17 cellular contexts compared by ENCODE assay signal in the genomic region with DNA sequence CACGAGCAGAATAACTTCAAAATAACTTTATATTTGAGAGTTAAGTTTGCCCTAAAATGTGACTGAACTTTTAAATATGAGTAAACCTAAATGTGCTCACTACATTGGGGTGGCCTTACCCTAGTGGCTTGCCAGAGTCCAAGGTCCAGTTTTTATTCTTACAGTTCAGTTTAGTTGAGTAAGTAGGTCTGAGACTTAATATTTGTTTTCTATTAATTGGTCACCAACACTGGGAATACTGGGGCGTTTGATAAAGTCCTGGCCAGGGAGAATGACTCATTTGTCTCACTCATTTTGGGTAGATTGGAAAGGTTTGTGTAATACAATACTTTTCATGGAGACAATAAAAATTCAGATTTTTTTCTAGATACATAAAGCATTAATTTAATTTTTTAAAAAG.
DNase-seq lines count a peak whose midpoint lies in the region; ATAC-seq and TF ChIP-seq lines count a peak whose summit lies in the region.
"Had no signal": no experiment of that assay in that cellular context is flagged by ENCODE, and none has a peak within 500 bp of the region (broad histone marks: within the 10 kb centered on the region; RNA-seq: fewer than 3 reads in every experiment).

No MANE protein-coding gene starts in this region.

- peaks cover 23% of the 10 kb centered on the region for H3K4me1 ChIP-seq in IMR-90 (ENCODE audit: control insufficient read depth, insufficient read depth, low read length)
- H3K4me1 ChIP-seq in lower lobe of right lung, result peaks cover 26% of the 10 kb centered on the region
- H3K4me1 ChIP-seq in suprapubic skin, result peaks cover 26% of the 10 kb centered on the region
- H3K4me1 ChIP-seq in prostate gland (replicated peaks), result no peaks in the 10 kb centered on the region
- H3K4me1 ChIP-seq: BLaER1 had no signal

- intact Hi-C loops in IMR-90 (cut with micrococcal nuclease), result loop anchor here (5.0 kb wide), 3 partner anchors 65 to 130 kb away; a partner anchor contains a TSS
- intact Hi-C loops in lower lobe of right lung (cut with DNase I), result no loop called here
- intact Hi-C loops in prostate gland (cut with DNase I), result no loop called here

- no peaks in the 10 kb centered on the region for H3K9me3 ChIP-seq in IMR-90 (ENCODE audit: control insufficient read depth, insufficient read depth, low read length)
- H3K9me3 ChIP-seq in lower lobe of right lung, result no peaks in the 10 kb centered on the region
- H3K9me3 ChIP-seq in suprapubic skin, result no peaks in the 10 kb centered on the region
- H3K9me3 ChIP-seq in prostate gland, result no peaks in the 10 kb centered on the region
- H3K9me3 ChIP-seq: BLaER1, mucosa of descending colon had no signal

- no peak overlapping the region for H2AK9ac ChIP-seq in IMR-90 (replicated peaks; ENCODE audit: low read depth, low read length, poor library complexity)

- H3K27me3 ChIP-seq in IMR-90 (ENCODE audit: control insufficient read depth, insufficient read depth, low read length), result no peaks in the 10 kb centered on the region
- H3K27me3 ChIP-seq in lower lobe of right lung (ENCODE audit: low read depth), result no peaks in the 10 kb centered on the region
- H3K27me3 ChIP-seq in suprapubic skin, result no peaks in the 10 kb centered on the region
- H3K27me3 ChIP-seq in prostate gland (replicated peaks; ENCODE audit: insufficient read depth), result no peaks in the 10 kb centered on the region
- H3K27me3 ChIP-seq: BLaER1 had no signal

- H3K27ac ChIP-seq in IMR-90 (ENCODE audit: insufficient read depth, low read length), result peak overlapping the region; percentile 42; the same call in 1 of the 2 replicates
- peak overlapping the region; percentile 57 for H3K27ac ChIP-seq in lower lobe of right lung
- H3K27ac ChIP-seq in suprapubic skin, result peak overlapping the region; percentile 86
- no peak overlapping the region for H3K27ac ChIP-seq in prostate gland
- H3K27ac ChIP-seq: BLaER1 had no signal

- H2BK15ac ChIP-seq in IMR-90 (ENCODE audit: low read depth, low read length), result peak overlapping the region; percentile 94; the same call in 2 of the 3 replicates

- in situ Hi-C loops in IMR-90 (cut with MboI; ENCODE audit: low sequenced_read_pairs), result no loop called here

- POLR2A ChIA-PET in IMR-90 (lab: Charles Lee; ENCODE audit: unreplicated experiment), result no interaction called here

- no CpG with 5 or more reads among the region's 2 CpGs for WGBS in IMR-90 (ENCODE audit: extremely low coverage in 2 of 2, insufficient read length in 1 of 2), 2 experiments
- WGBS in suprapubic skin, result 55% methylated on average over 2 of the region's 2 CpGs
- 54% methylated on average over 2 of the region's 2 CpGs for WGBS in prostate gland

- peak overlapping the region; percentile 86 to 94; a peak in 2 of 4 replicates for H4K8ac ChIP-seq in IMR-90 (ENCODE audit: low read depth in 2 of 2, low read length in 2 of 2)

- peak overlapping the region; percentile 25 for H3K4me2 ChIP-seq in IMR-90 (ENCODE audit: low read depth, low read length)
- H3K4me2 ChIP-seq: BLaER1 had no signal

- H3K4me3 ChIP-seq in IMR-90 (ENCODE audit: insufficient read depth, low read depth, low read length) (no peak overlapping the region), fibroblast of mammary gland (ENCODE audit: control insufficient read depth, low read depth, low read length) (no peak overlapping the region), lower lobe of right lung (no peak overlapping the region), suprapubic skin (no peak overlapping the region), prostate gland (no peak overlapping the region)
- H3K4me3 ChIP-seq: BLaER1, mucosa of descending colon had no signal

- H3K79me1 ChIP-seq in IMR-90 (ENCODE audit: low read depth in 1 of 2, low read length in 2 of 2), result peaks cover 0 to 4% of the 10 kb centered on the region in 2 experiments; a peak in 1 of 4 replicates

- peaks cover 21% of the 10 kb centered on the region for H3K9me1 ChIP-seq in IMR-90 (ENCODE audit: insufficient read depth, low read length)

- peak; percentile 15 for ATAC-seq in IMR-90 (ENCODE audit: low read depth)
- ATAC-seq in lower lobe of right lung, result peak in 1 of 2 donors; percentile 33
- no peak for ATAC-seq in GM19351 (IDR thresholded peaks at IDR 0.05; ENCODE audit: unreplicated experiment)
- no peak for ATAC-seq in HG03108 (IDR thresholded peaks at IDR 0.05; ENCODE audit: unreplicated experiment)
- ATAC-seq: activated T-cell treated with anti-CD3 and anti-CD28 coated beads, Interleukin-2, amount 50 U/mL, for 4 hours; mucosa of descending colon had no signal

- no peak overlapping the region for H3K9ac ChIP-seq in IMR-90 (ENCODE audit: low read depth, low read length)
- H3K9ac ChIP-seq: BLaER1 had no signal

- peak overlapping the region; percentile 97 for H3K14ac ChIP-seq in IMR-90 (replicated peaks; ENCODE audit: low read depth, low read length)

- TF ChIP-seq POLR2A in IMR-90 (IDR thresholded peaks at IDR 0.05; ENCODE audit: low read depth, low read length) (no peak), suprapubic skin (IDR thresholded peaks at IDR 0.05) (no peak), prostate gland (IDR thresholded peaks at IDR 0.05) (no peak)

- H3K23ac ChIP-seq in IMR-90 (ENCODE audit: low read depth, low read length), result no peak overlapping the region

- H4K5ac ChIP-seq in IMR-90 (ENCODE audit: low read depth, low read length), result peak overlapping the region; percentile 46; the same call in 1 of the 2 replicates

- peak overlapping the region; percentile 60 for H2BK5ac ChIP-seq in IMR-90 (ENCODE audit: low read depth, low read length, poor library complexity, severe bottlenecking)

- TF ChIP-seq CTCF in IMR-90 (conservative IDR thresholded peaks at IDR 0.05; ENCODE audit: low read depth, low read length), result no peak
- no peak for TF ChIP-seq CTCF in fibroblast of mammary gland (conservative IDR thresholded peaks at IDR 0.05; ENCODE audit: control insufficient read depth, insufficient read depth, low read depth, low read length)
- no peak for TF ChIP-seq CTCF in lower lobe of right lung (IDR thresholded peaks at IDR 0.05)
- TF ChIP-seq CTCF in suprapubic skin (IDR thresholded peaks at IDR 0.05), result no peak
- no peak for TF ChIP-seq CTCF in prostate gland (IDR thresholded peaks at IDR 0.05)

- H3K56ac ChIP-seq in IMR-90 (ENCODE audit: extremely low read depth, insufficient read depth, low read length), result peak overlapping the region; percentile 43; the same call in 1 of the 2 replicates

- H2AFZ ChIP-seq in IMR-90 (replicated peaks; ENCODE audit: low read length, poor library complexity), result no peak overlapping the region

- DNase-seq in IMR-90, result peak; percentile 34
- peak; percentile 60 for DNase-seq in fibroblast of mammary gland (ENCODE audit: low read depth)
- no peak for DNase-seq in lower lobe of right lung
- no peak for DNase-seq in suprapubic skin (ENCODE audit: low spot score in 2 of 2)
- no peak for DNase-seq in SIG-M5 (lab: John Stamatoyannopoulos, UW)
- no peak for DNase-seq in prostate gland (ENCODE audit: low spot score)
- DNase-seq: activated CD4-positive, alpha-beta T cell treated with anti-CD3 and anti-CD28 coated beads, Interleukin-2, amount 50 U/mL, for 48 hours; activated naive CD8-positive, alpha-beta T cell treated with anti-CD3 and anti-CD28 coated beads for 36 hours; activated T-cell treated with anti-CD3 and anti-CD28 coated beads, Interleukin-2, amount 50 U/mL, for 4 hours; DMS53; mucosa of descending colon; NCI-H524; OCI-M1; substantia nigra had no signal

- H2AK5ac ChIP-seq in IMR-90 (ENCODE audit: low read depth, low read length), result peak overlapping the region; percentile 81; the same call in 1 of the 2 replicates

- dilution Hi-C loops in IMR-90 (cut with HindIII; ENCODE audit: low sequenced_read_pairs, unreplicated experiment), result no loop called here

- BruUV-seq in IMR-90 (replicated peaks; lab: Mats Ljungman, UMichigan), result no TSS peak

- H3K18ac ChIP-seq in IMR-90 (ENCODE audit: low read depth, low read length), result peak overlapping the region; percentile 86

- no peaks in the 10 kb centered on the region for H3K36me3 ChIP-seq in IMR-90 (ENCODE audit: control insufficient read depth, insufficient read depth, low read length)
- H3K36me3 ChIP-seq in lower lobe of right lung, result no peaks in the 10 kb centered on the region
- no peaks in the 10 kb centered on the region for H3K36me3 ChIP-seq in suprapubic skin
- H3K36me3 ChIP-seq in prostate gland, result no peaks in the 10 kb centered on the region
- H3K36me3 ChIP-seq: BLaER1 had no signal

- H2BK20ac ChIP-seq in IMR-90 (ENCODE audit: low read depth, low read length), result peak overlapping the region; percentile 99

- no peak for TF ChIP-seq EP300 in suprapubic skin (IDR thresholded peaks at IDR 0.05)

- H4K91ac ChIP-seq in IMR-90 (ENCODE audit: insufficient read depth, low read depth, low read length), result peak overlapping the region; percentile 65; the same call in 1 of the 2 replicates

- H3K4ac ChIP-seq in IMR-90 (ENCODE audit: low read depth, low read length), result peak overlapping the region; percentile 100

- CTCF ChIA-PET in IMR-90 (lab: Yijun Ruan, JAX), result interaction anchor here (1.3 kb wide), 1 partner anchor 13 kb away, joined by 5 read pairs; no protein-coding TSS in a partner anchor

- peak overlapping the region; percentile 100; the same call in 1 of the 2 replicates for H2BK120ac ChIP-seq in IMR-90 (ENCODE audit: low read depth, low read length)

- H4K20me1 ChIP-seq in IMR-90 (ENCODE audit: insufficient read depth, low read length), result no peaks in the 10 kb centered on the region
- H4K20me1 ChIP-seq: BLaER1 had no signal

- TF ChIP-seq RAD21 in IMR-90 (IDR thresholded peaks at IDR 0.05; ENCODE audit: low read length), result no peak

TF ChIP-seq in IMR-90, 13 proteins besides CTCF, POLR2A, EP300 and RAD21:
- TF ChIP-seq RCOR1 (IDR thresholded peaks at IDR 0.05; ENCODE audit: insufficient replicate concordance, low read length) (no peak), SMC3 (IDR thresholded peaks at IDR 0.05; ENCODE audit: low read depth, low read length) (no peak), FOS (IDR thresholded peaks at IDR 0.05; ENCODE audit: low read depth, low read length) (0 out of 2 replicates have a peak, but pooled peaks have one; percentile 8)

Comparison
In these comparisons a context has a peak if more than half of its experiments do, and no peak if none do; other contexts are left out.
1. DNase-seq: peak in IMR-90 (single experiment) and fibroblast of mammary gland (single experiment); none in lower lobe of right lung (single experiment), suprapubic skin (0 of 2), SIG-M5 (single experiment) and prostate gland (single experiment).
2. H3K27ac ChIP-seq: peak in IMR-90 (single experiment), lower lobe of right lung (single experiment) and suprapubic skin (single experiment); none in prostate gland (0 of 2).